Comparison of ENCODE assay signal across 8 cellular contexts in the genomic region with DNA sequence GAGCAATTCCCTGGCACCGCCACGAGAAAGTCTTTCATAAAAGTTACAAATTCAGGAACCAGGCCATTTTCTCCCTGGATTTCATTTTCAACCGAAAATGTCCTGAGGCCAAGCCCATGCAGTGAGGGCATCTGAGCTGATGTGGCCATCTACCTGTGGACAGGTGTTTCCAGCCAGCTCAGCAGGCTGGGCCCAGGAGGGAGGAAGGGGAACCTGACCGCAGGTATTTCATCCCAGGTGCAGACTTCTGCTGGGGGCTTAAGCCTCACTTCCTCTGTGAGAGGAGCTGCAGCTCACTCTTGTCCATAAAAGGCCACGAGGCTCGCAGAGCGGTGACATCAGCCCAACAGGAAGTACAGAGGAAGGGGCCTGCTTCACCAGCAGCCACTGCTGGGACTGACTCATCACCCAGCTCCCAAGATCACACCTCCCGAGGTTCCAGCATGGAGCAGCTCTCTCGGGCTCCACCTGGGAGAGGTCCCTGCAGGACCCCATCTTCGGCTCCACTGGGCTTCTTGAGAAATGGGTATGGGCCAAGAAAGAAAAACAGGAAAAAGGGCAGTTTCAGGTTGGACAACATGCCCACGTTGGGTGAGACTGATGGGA. TPM values are rescaled to one million over a fixed set of nuclear protein-coding genes. Genes with fewer than 3 reads are reported as not detected.
DNase-seq lines count a peak whose midpoint lies in the region; ATAC-seq, FAIRE-seq and TF ChIP-seq lines count a peak whose summit lies in the region.

No MANE protein-coding gene starts in this region.

- WGBS in K562 (ENCODE audit: insufficient coverage, low coverage, missing lambda C conversion rate): 31% methylated on average over 8 of the region's 11 CpGs

- in situ Hi-C loops in KBM-7 (cut with MboI; ENCODE audit: low pct_unique_long_range_greater_than_20kb, low sequenced_read_pairs): no loop called here
- in situ Hi-C loops in K562 (cut with MboI): no loop called here

- peaks cover 55% of the 10 kb centered on the region for H3K36me3 ChIP-seq in CD4-positive, alpha-beta memory T cell (ENCODE audit: insufficient read depth, low read length)
- peaks cover 76% of the 10 kb centered on the region for H3K36me3 ChIP-seq in K562 (ENCODE audit: control insufficient read depth, insufficient read depth, low read length)

- no peak for TF ChIP-seq CTCF in K562 (IDR thresholded peaks at IDR 0.05 in 2 of 3, conservative IDR thresholded peaks at IDR 0.05 in 1 of 3; ENCODE audit: insufficient read depth in 2 of 3, low read depth in 1 of 3, low read length in 3 of 3)

- peak overlapping the region; percentile 94 to 99 (median 99) for H3K27ac Mint-ChIP-seq in CD4-positive, alpha-beta memory T cell

- H3K9me3 ChIP-seq in CD4-positive, alpha-beta memory T cell (ENCODE audit: control insufficient read depth in 1 of 2, low read length in 2 of 2): no peaks in the 10 kb centered on the region
- no peaks in the 10 kb centered on the region for H3K9me3 ChIP-seq in K562 (replicated peaks; ENCODE audit: control insufficient read depth, insufficient read depth, low read depth, low read length)

- no peaks in the 10 kb centered on the region for H3K27me3 Mint-ChIP-seq in CD4-positive, alpha-beta memory T cell

- H3K4me1 Mint-ChIP-seq in CD4-positive, alpha-beta memory T cell: peaks cover 86 to 100% (median 93%) of the 10 kb centered on the region in 4 donors

- H3K9me3 Mint-ChIP-seq in CD4-positive, alpha-beta memory T cell: peaks cover 0 to 11% (median 0%) of the 10 kb centered on the region in 8 donors

- TF ChIP-seq EP300 in K562 (IDR thresholded peaks at IDR 0.05; ENCODE audit: low read length): peak; percentile 66

- H3K4me2 ChIP-seq in K562 (ENCODE audit: insufficient read depth, low read length): peak overlapping the region; percentile 15; the same call in 1 of the 2 replicates

- CTCF ChIA-PET in CD4-positive, alpha-beta memory T cell (lab: Charles Lee; ENCODE audit: partially characterized antibody): interaction anchor here (0.7 to 5.6 kb wide), 15 partner anchors 17 to 156 kb away, joined by 3 to 54 read pairs (median 7); no protein-coding TSS in a partner anchor
- CTCF ChIA-PET in K562 (lab: Yijun Ruan, JAX; ENCODE audit: low intra/inter-chr PET ratio): no interaction called here

- BruUV-seq in K562 (replicated peaks; lab: Mats Ljungman, UMichigan): no TSS peak

- ATAC-seq in GM19468 (IDR thresholded peaks at IDR 0.05; ENCODE audit: extremely low read depth, unreplicated experiment): peak; percentile 79
- ATAC-seq in K562: peak; percentile 69

- peaks cover 5% of the 10 kb centered on the region for H3K9me1 ChIP-seq in K562 (ENCODE audit: control insufficient read depth, insufficient read depth, low read length)

- POLR2A ChIA-PET in CD4-positive, alpha-beta memory T cell (lab: Charles Lee; ENCODE audit: partially characterized antibody): interaction anchor here (0.7 to 59.9 kb wide), 22 partner anchors 9 to 176 kb away, joined by 3 to 2535 read pairs (median 7); partner anchors contain the start of genes FOXRED2, MYH9 and TXN2
- POLR2A ChIA-PET in K562 (lab: Yijun Ruan, JAX): interaction anchor here (0.5 to 1.0 kb wide), 5 partner anchors 56 to 930 kb away, joined by 3 read pairs; partner anchors contain the start of gene MYH9

- TF ChIP-seq POLR2A in K562 (conservative IDR thresholded peaks at IDR 0.05): no peak

- H3K36me3 Mint-ChIP-seq in CD4-positive, alpha-beta memory T cell: peaks cover 53 to 95% of the 10 kb centered on the region in 2 donors

- peak; percentile 90 for FAIRE-seq in K562 (lab: Jason Lieb, UNC)

- peak; percentile 69 to 93 (median 78) for DNase-seq in CD4-positive, alpha-beta memory T cell
- DNase-seq in KBM-7 (peak; percentile 90), T-helper 2 cell (peak; percentile 40 to 95 (median 71)), K562 (ENCODE audit: extremely low read depth in 1 of 4, low spot score in 3 of 4) (peak; percentile 49 to 83 (median 63)), islet precursor cell (peak; percentile 99), NCI-H82 (lab: John Stamatoyannopoulos, UW) (no peak)
- peak; percentile 74 to 78 for DNase-seq in stimulated activated CD4-positive, alpha-beta T cell treated with anti-CD3 and anti-CD28 coated beads, Interleukin-15, amount 100 ng/mL, for 48 hours (ENCODE audit: low read depth in 2 of 2)

- no peak for TF ChIP-seq RAD21 in K562 (CRISPR knock-in tag; conservative IDR thresholded peaks at IDR 0.05 in 1 of 2, IDR thresholded peaks at IDR 0.05 in 1 of 2)

- H3K4me3 Mint-ChIP-seq in CD4-positive, alpha-beta memory T cell: peak overlapping the region; percentile 87 to 94 (median 88)

- H3K27me3 ChIP-seq in CD4-positive, alpha-beta memory T cell (ENCODE audit: insufficient read depth, low read length): no peaks in the 10 kb centered on the region
- no peaks in the 10 kb centered on the region for H3K27me3 ChIP-seq in K562 (ENCODE audit: control insufficient read depth in 2 of 2, insufficient read depth in 2 of 2, low read length in 2 of 2)

- H4K20me1 ChIP-seq in K562 (replicated peaks; ENCODE audit: control insufficient read depth, insufficient read depth, low read length): no peaks in the 10 kb centered on the region

- H3K79me2 ChIP-seq in K562 (ENCODE audit: control insufficient read depth, insufficient read depth, low read length): peaks cover 55% of the 10 kb centered on the region

- H2AFZ ChIP-seq in K562 (ENCODE audit: low read depth, low read length): no peak overlapping the region

- intact Hi-C loops in CD4-positive, alpha-beta memory T cell (cut with micrococcal nuclease): loop anchor here (5.0 kb wide), 1 partner anchor 36 kb away; no protein-coding TSS in a partner anchor
- intact Hi-C loops in K562 (cut with micrococcal nuclease): loop anchor here (1.0 kb wide), 1 partner anchor 57 kb away; no protein-coding TSS in a partner anchor

- peak overlapping the region; percentile 67 to 83 for H3K9ac ChIP-seq in K562 (ENCODE audit: insufficient read depth in 1 of 2, low read depth in 2 of 2, low read length in 2 of 2)

- H3K4me3 ChIP-seq in CD4-positive, alpha-beta memory T cell (ENCODE audit: low read length in 2 of 2): peak overlapping the region; percentile 14 to 53
- no peak overlapping the region for H3K4me3 ChIP-seq in K562

- H3K4me1 ChIP-seq in CD4-positive, alpha-beta memory T cell (ENCODE audit: insufficient read depth, low read length): peaks cover 94% of the 10 kb centered on the region
- peaks cover 72 to 75% of the 10 kb centered on the region in 2 experiments for H3K4me1 ChIP-seq in K562 (replicated peaks in 1 of 2; ENCODE audit: control insufficient read depth in 2 of 2, insufficient read depth in 2 of 2, low read length in 2 of 2)

- peak overlapping the region; percentile 84 for H3K27ac ChIP-seq in CD4-positive, alpha-beta memory T cell (ENCODE audit: low read depth, low read length)
- H3K27ac ChIP-seq in K562 (ENCODE audit: extremely low read depth, low read depth, low read length): peak overlapping the region; percentile 91

TF ChIP-seq in K562, 482 proteins besides CTCF, POLR2A, EP300 and RAD21 (continues in another document):
- TF ChIP-seq NFE2 (IDR thresholded peaks at IDR 0.05; ENCODE audit: low read depth) (peak; percentile 15; the same call in 1 of the 2 replicates), RNF2 (IDR thresholded peaks at IDR 0.05) (peak; percentile 49), SMAD2 (IDR thresholded peaks at IDR 0.05; ENCODE audit: low read depth, low read length) (no peak), ZEB2 (IDR thresholded peaks at IDR 0.05) (peak; percentile 90), SRF (CRISPR knock-in tag; IDR thresholded peaks at IDR 0.05) (peak; percentile 91 to 99), ZNF143 (CRISPR knock-in tag; IDR thresholded peaks at IDR 0.05) (no peak)
- TF ChIP-seq, protein P1, sequence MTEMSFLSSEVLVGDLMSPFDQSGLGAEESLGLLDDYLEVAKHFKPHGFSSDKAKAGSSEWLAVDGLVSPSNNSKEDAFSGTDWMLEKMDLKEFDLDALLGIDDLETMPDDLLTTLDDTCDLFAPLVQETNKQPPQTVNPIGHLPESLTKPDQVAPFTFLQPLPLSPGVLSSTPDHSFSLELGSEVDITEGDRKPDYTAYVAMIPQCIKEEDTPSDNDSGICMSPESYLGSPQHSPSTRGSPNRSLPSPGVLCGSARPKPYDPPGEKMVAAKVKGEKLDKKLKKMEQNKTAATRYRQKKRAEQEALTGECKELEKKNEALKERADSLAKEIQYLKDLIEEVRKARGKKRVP (CRISPR knock-in tag; IDR thresholded peaks at IDR 0.05): peak; percentile 28; the same call in 1 of the 2 replicates
- TF ChIP-seq, protein P2, sequence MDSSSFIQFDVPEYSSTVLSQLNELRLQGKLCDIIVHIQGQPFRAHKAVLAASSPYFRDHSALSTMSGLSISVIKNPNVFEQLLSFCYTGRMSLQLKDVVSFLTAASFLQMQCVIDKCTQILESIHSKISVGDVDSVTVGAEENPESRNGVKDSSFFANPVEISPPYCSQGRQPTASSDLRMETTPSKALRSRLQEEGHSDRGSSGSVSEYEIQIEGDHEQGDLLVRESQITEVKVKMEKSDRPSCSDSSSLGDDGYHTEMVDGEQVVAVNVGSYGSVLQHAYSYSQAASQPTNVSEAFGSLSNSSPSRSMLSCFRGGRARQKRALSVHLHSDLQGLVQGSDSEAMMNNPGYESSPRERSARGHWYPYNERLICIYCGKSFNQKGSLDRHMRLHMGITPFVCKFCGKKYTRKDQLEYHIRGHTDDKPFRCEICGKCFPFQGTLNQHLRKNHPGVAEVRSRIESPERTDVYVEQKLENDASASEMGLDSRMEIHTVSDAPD (CRISPR knock-in tag; IDR thresholded peaks at IDR 0.05): peak; percentile 11; the same call in 1 of the 2 replicates

RNA-seq across cellular contexts. Expression of gene MYH9, which starts 56.4 kb away (rescaled TPM):
- total RNA-seq in CD4-positive, alpha-beta memory T cell: 100 to 1,000 TPM; 717 to 734 TPM
- polyA plus RNA-seq in CD4-positive, alpha-beta memory T cell: 100 to 1,000 TPM in 1 of 2 donors, 10 to 100 TPM in 1; 17.3 to 476 TPM
- 136 and 261 TPM in 2 replicates for total RNA-seq in K562 (2011; cell fraction: chromatin; rRNA removed; ENCODE audit: low replicate concordance)
- total RNA-seq in K562 (2011; cell fraction: nucleolus; rRNA removed): 51.3 and 57.4 TPM in 2 replicates
- total RNA-seq in K562 (2011; cell fraction: nucleoplasm; rRNA removed): 65.9 and 76.0 TPM in 2 replicates
- total RNA-seq in K562 (2014; rRNA removed) (60.1 and 60.4 TPM in 2 replicates), K562 (2014; rRNA removed; fragmentation: Illumina TruSeq; extraction: Trizol) (24.6 and 33.6 TPM in 2 replicates), K562 (2015; rRNA removed; fragmentation: Illumina TruSeq; extraction: Trizol) (24.1 and 30.5 TPM in 2 replicates), K562 (2021) (94.6 and 111 TPM in 2 replicates)
- polyA plus RNA-seq in K562 (2011; rRNA removed) (24.1 and 34.2 TPM in 2 replicates), K562 (2014; fragmentation: Illumina TruSeq; extraction: Trizol) (31.3 and 44.5 TPM in 2 replicates), K562 (2014; fragmentation: Nextera tagmentation; extraction: Ambion mirVana) (1 to 10 TPM in 1 of 2 experiments, under 1 TPM in 1; 0.71 to 1.3 TPM), K562 (2014; rRNA removed) (34.2 and 37.4 TPM in 2 replicates)
- polyA plus RNA-seq in K562 (2011; cell fraction: cytosol; rRNA removed): 10.2 and 12.5 TPM in 2 replicates
- polyA plus RNA-seq in K562 (2011; cell fraction: nucleus; rRNA removed): 32.6 and 34.6 TPM in 2 replicates
- 54.3 and 92.2 TPM in 2 replicates for polyA plus RNA-seq in K562 (2012)
- polyA minus RNA-seq in K562 (2011; rRNA and poly(A)+ RNA removed): 90.2 and 122 TPM in 2 replicates
- polyA minus RNA-seq in K562 (2011; cell fraction: cytosol; rRNA and poly(A)+ RNA removed): 59.8 and 63.1 TPM in 2 replicates
- 20.6 and 41.5 TPM in 2 replicates for polyA minus RNA-seq in K562 (2011; cell fraction: nucleus; rRNA and poly(A)+ RNA removed)
